ENCODE assay signal across 1 cellular context in the genomic region with DNA sequence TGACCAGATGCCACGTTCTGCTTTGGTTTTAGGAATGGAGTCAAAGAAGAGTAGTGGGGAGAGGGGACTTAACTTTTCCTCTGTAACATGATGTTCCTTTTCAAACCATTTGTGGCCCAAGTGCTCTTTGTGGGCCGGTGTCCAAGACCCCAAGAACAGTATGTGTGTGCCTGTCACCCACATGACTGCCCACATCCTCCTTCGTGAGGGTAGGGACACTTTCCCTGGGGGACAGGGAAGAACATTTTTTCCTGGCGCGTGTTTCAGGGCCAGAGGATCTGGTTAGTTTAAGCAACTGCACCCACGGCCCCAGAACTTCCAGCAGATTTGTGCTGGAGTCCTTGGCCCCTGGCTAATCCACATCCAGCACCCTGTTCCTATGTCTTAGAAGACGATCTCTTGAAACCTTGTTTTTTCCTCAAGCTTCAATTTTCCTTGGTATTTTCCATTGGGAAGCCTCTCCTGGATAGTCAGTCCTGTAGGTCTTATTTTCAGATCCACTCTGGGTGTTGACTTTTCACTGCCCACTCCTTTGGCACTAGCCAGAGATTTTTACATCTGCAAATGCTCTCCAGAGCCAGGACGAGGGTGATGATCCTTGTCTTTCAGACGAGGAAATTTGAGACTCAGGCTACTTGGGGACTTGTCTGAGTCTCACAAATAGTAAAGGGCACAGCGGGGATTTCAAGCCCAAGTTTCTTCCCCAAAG.
TF ChIP-seq lines count a peak whose summit lies in the region.

No MANE protein-coding gene starts in this region.

TF ChIP-seq in K562, 482 proteins besides CTCF, POLR2A, EP300 and RAD21:
- no peak for TF ChIP-seq CC2D1A (IDR thresholded peaks at IDR 0.05)
